In genomic region chr17:10304758-10305300, GRCh38 we compare ENCODE assay signal across 21 cellular contexts.
DNase-seq lines count a peak whose midpoint lies in the region; ATAC-seq and TF ChIP-seq lines count a peak whose summit lies in the region.
"Had no signal": no experiment of that assay in that cellular context is flagged by ENCODE, and none has a peak within 500 bp of the region (broad histone marks: within the 10 kb centered on the region; RNA-seq: fewer than 3 reads in every experiment).

No MANE protein-coding gene starts in this region.

- no peak overlapping the region for H3K4me3 ChIP-seq in endodermal cell (ENCODE audit: low read length)
- H3K4me3 ChIP-seq in spleen = no peak overlapping the region
- H3K4me3 ChIP-seq: BLaER1 had no signal

- intact Hi-C loops in spleen (cut with DNase I; ENCODE audit: low total_unique reads) (no loop called here), left colon (cut with DNase I, micrococcal nuclease) (no loop called here)

- H3K27me3 ChIP-seq in endodermal cell (ENCODE audit: control insufficient read depth, insufficient read depth, low read length, poor library complexity, severe bottlenecking) (no peaks in the 10 kb centered on the region), spleen (replicated peaks in 1 of 7) (no peaks in the 10 kb centered on the region)
- H3K27me3 ChIP-seq: BLaER1 had no signal

- H3K9me3 ChIP-seq in endodermal cell (ENCODE audit: control insufficient read depth, low read length) (no peaks in the 10 kb centered on the region), spleen (no peaks in the 10 kb centered on the region)
- H3K9me3 ChIP-seq: BLaER1, Caco-2 had no signal

- DNase-seq in ELF-1 (ENCODE audit: low read depth, low spot score) (peak; percentile 11), endodermal cell (peak; percentile 59), spleen (no peak), DMS79 treated with DMSO at 0.1 percent for 48 hours (lab: John Stamatoyannopoulos, UW) (no peak), left colon (no peak)
- DNase-seq in activated CD8-positive, alpha-beta T cell treated with anti-CD3 and anti-CD28 coated beads, Interleukin-2, amount 10 ng/mL, durations not matched to agents 7 days and 5 days = no peak
- DNase-seq: Caco-2; CD4-positive, CD25-positive, alpha-beta regulatory T cell; CD8-positive, alpha-beta T cell; DMS153; EL; GF-D8; GOT3; H7; HCEC 1CT had no signal

- POLR2A ChIA-PET in activated CD8-positive, alpha-beta T cell treated with anti-CD3 and anti-CD28 coated beads, Interleukin-2, amount 10 ng/mL, durations not matched to agents 7 days and 5 days (lab: Charles Lee) = no interaction called here

- H3K36me3 ChIP-seq in endodermal cell (ENCODE audit: control insufficient read depth, insufficient read depth, low read length) (no peaks in the 10 kb centered on the region), spleen (no peaks in the 10 kb centered on the region)
- H3K36me3 ChIP-seq: BLaER1 had no signal

- CTCF ChIA-PET in activated CD8-positive, alpha-beta T cell treated with anti-CD3 and anti-CD28 coated beads, Interleukin-2, amount 10 ng/mL, durations not matched to agents 7 days and 5 days (lab: Charles Lee) = no interaction called here

- H3K27me3 Mint-ChIP-seq in endodermal cell (ENCODE audit: insufficient read depth) = no peaks in the 10 kb centered on the region
- H3K27me3 Mint-ChIP-seq in nephron (ENCODE audit: low read depth) = no peaks in the 10 kb centered on the region
- H3K27me3 Mint-ChIP-seq in activated CD8-positive, alpha-beta T cell treated with anti-CD3 and anti-CD28 coated beads, Interleukin-2, amount 10 ng/mL, durations not matched to agents 7 days and 5 days (ENCODE audit: low read depth) = no peaks in the 10 kb centered on the region
- H3K27me3 Mint-ChIP-seq: CD4-positive, CD25-positive, alpha-beta regulatory T cell had no signal

- no peak overlapping the region for H3K9ac ChIP-seq in endodermal cell (ENCODE audit: extremely low read depth, low read length, poor library complexity, severe bottlenecking)
- H3K9ac ChIP-seq: BLaER1 had no signal

- no peaks in the 10 kb centered on the region for H3K4me1 ChIP-seq in endodermal cell (ENCODE audit: control insufficient read depth, insufficient read depth, low read length)
- H3K4me1 ChIP-seq in spleen = peaks cover 0 to 16% (median 8%) of the 10 kb centered on the region in 6 donors
- H3K4me1 ChIP-seq: BLaER1, Caco-2 had no signal

- no peaks in the 10 kb centered on the region for H3K36me3 Mint-ChIP-seq in endodermal cell (ENCODE audit: low read depth)
- no peaks in the 10 kb centered on the region for H3K36me3 Mint-ChIP-seq in nephron (ENCODE audit: low read depth)
- no peaks in the 10 kb centered on the region for H3K36me3 Mint-ChIP-seq in activated CD8-positive, alpha-beta T cell treated with anti-CD3 and anti-CD28 coated beads, Interleukin-2, amount 10 ng/mL, durations not matched to agents 7 days and 5 days (ENCODE audit: low read depth)
- H3K36me3 Mint-ChIP-seq: CD4-positive, CD25-positive, alpha-beta regulatory T cell; CD8-positive, alpha-beta T cell had no signal

- ATAC-seq in GM18519 (IDR thresholded peaks at IDR 0.05; ENCODE audit: low FRiP score, unreplicated experiment) (no peak), left colon (no peak)
- no peak for ATAC-seq in activated CD8-positive, alpha-beta T cell treated with anti-CD3 and anti-CD28 coated beads, Interleukin-2, amount 10 ng/mL, durations not matched to agents 7 days and 5 days
- ATAC-seq: CD8-positive, alpha-beta T cell had no signal

- TF ChIP-seq POLR2A in spleen (IDR thresholded peaks at IDR 0.05) = no peak

- H3K9me3 Mint-ChIP-seq in endodermal cell (no peaks in the 10 kb centered on the region), nephron (no peaks in the 10 kb centered on the region)
- no peaks in the 10 kb centered on the region for H3K9me3 Mint-ChIP-seq in activated CD8-positive, alpha-beta T cell treated with anti-CD3 and anti-CD28 coated beads, Interleukin-2, amount 10 ng/mL, durations not matched to agents 7 days and 5 days (ENCODE audit: insufficient read depth)
- H3K9me3 Mint-ChIP-seq: CD8-positive, alpha-beta T cell had no signal

- no peak overlapping the region for H3K27ac Mint-ChIP-seq in endodermal cell
- H3K27ac Mint-ChIP-seq in nephron = peak overlapping the region; percentile 95 to 97 (median 96)
- H3K27ac Mint-ChIP-seq in activated CD8-positive, alpha-beta T cell treated with anti-CD3 and anti-CD28 coated beads, Interleukin-2, amount 10 ng/mL, durations not matched to agents 7 days and 5 days = no peak overlapping the region
- H3K27ac Mint-ChIP-seq: B cell; CD4-positive, CD25-positive, alpha-beta regulatory T cell; CD8-positive, alpha-beta T cell had no signal

- H3K27ac ChIP-seq in endodermal cell (ENCODE audit: low read depth, low read length) (no peak overlapping the region), spleen (peak overlapping the region in 7 of 8 donors; percentile 49 to 72 (median 61))
- H3K27ac ChIP-seq: 22Rv1, BLaER1, C4-2B had no signal

- TF ChIP-seq CTCF in endodermal cell (conservative IDR thresholded peaks at IDR 0.05) (no peak), nephron (IDR thresholded peaks at IDR 0.05; ENCODE audit: unreplicated experiment in 3 of 3) (no peak), spleen (IDR thresholded peaks at IDR 0.05 in 8 of 11, conservative IDR thresholded peaks at IDR 0.05 in 3 of 11) (no peak)

- 71 to 86% methylated on average over 3 to 4 of the region's 4 CpGs for WGBS in endodermal cell (ENCODE audit: insufficient coverage in 1 of 2, insufficient read length in 1 of 2), 2 experiments
- WGBS in spleen, 5 donors = 84 to 88% (median 87%) methylated on average over 4 of the region's 4 CpGs

- H3K4me1 Mint-ChIP-seq in endodermal cell (peaks cover 5% of the 10 kb centered on the region), nephron (peaks cover 19% of the 10 kb centered on the region)
- no peaks in the 10 kb centered on the region for H3K4me1 Mint-ChIP-seq in activated CD8-positive, alpha-beta T cell treated with anti-CD3 and anti-CD28 coated beads, Interleukin-2, amount 10 ng/mL, durations not matched to agents 7 days and 5 days (ENCODE audit: low read depth)
- H3K4me1 Mint-ChIP-seq: B cell; CD4-positive, CD25-positive, alpha-beta regulatory T cell had no signal

- H3K4me3 Mint-ChIP-seq in endodermal cell (no peak overlapping the region), nephron (no peak overlapping the region)
- no peak overlapping the region for H3K4me3 Mint-ChIP-seq in activated CD8-positive, alpha-beta T cell treated with anti-CD3 and anti-CD28 coated beads, Interleukin-2, amount 10 ng/mL, durations not matched to agents 7 days and 5 days
- H3K4me3 Mint-ChIP-seq: B cell; CD4-positive, CD25-positive, alpha-beta regulatory T cell; CD8-positive, alpha-beta T cell had no signal

Comparison
In these comparisons a context has a peak if more than half of its experiments do, and no peak if none do; other contexts are left out.
1. DNase-seq: peak in ELF-1 (single experiment) and endodermal cell (single experiment); none in spleen (single experiment), DMS79 treated with DMSO at 0.1 percent for 48 hours (single experiment), activated CD8-positive, alpha-beta T cell treated with anti-CD3 and anti-CD28 coated beads, Interleukin-2, amount 10 ng/mL, durations not matched to agents 7 days and 5 days (single experiment) and left colon (0 of 2).
2. H3K27ac Mint-ChIP-seq: peak in nephron (3 of 3); none in endodermal cell (single experiment) and activated CD8-positive, alpha-beta T cell treated with anti-CD3 and anti-CD28 coated beads, Interleukin-2, amount 10 ng/mL, durations not matched to agents 7 days and 5 days (single experiment).